In the genomic region with DNA sequence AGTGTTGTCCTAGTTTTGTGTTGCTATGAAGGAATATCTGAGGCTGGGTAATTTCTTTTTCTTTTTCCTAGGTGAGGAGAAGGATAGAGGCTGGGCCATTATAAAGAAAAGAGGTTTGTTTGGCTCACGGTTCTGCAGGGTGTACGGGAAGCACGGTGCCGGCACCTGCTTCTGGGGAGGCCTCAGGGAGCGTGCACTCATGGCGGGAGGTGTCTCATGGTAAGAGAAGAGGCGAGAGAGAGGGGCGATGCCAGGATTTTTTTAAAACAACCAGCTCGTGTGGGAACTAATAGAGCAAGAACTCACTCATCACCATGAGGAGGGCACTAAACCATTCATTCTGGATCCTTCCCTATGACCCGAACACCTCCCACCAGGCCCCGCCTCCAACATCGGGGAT, we compare ENCODE assay signal across 17 cellular contexts. TPM values are rescaled to one million over a fixed set of nuclear protein-coding genes. Genes with fewer than 3 reads are reported as not detected.
"Had no signal": no experiment of that assay in that cellular context is flagged by ENCODE, and none has a peak within 500 bp of the region (broad histone marks: within the 10 kb centered on the region; RNA-seq: fewer than 3 reads in every experiment).

No MANE protein-coding gene starts in this region.

- H3K9me3 ChIP-seq: ascending aorta, esophagus muscularis mucosa, ovary, transverse colon had no signal

- H3K36me3 Mint-ChIP-seq: activated naive CD8-positive, alpha-beta T cell; stimulated activated naive B cell treated with anti-CD40 and anti-IgM and Interleukin-4, amounts not matched to agents 10 μg/mL and 1 μg/mL and 100 μg/mL, for 72 hours had no signal

- H3K27ac ChIP-seq: ascending aorta, esophagus muscularis mucosa, ovary, transverse colon had no signal

- H3K9me3 Mint-ChIP-seq: activated CD4-positive, alpha-beta memory T cell treated with anti-CD3 and anti-CD28 coated beads, Interleukin-2, amount 10 ng/mL, durations not matched to agents 7 days and 5 days; activated T-helper 2 cell treated with anti-CD3 and anti-CD28 coated beads, Interferon-gamma antibody, Interleukin-2, Interleukin-4, amounts not matched to agents 10 μg/mL and 5 μg/mL and 100 μg/mL, durations not matched to agents 14 hours and 24 hours and 36 hours; neural crest cell; stimulated activated naive B cell treated with anti-CD40 and anti-IgM and Interleukin-4, amounts not matched to agents 10 μg/mL and 1 μg/mL and 100 μg/mL, for 72 hours had no signal

- ATAC-seq: stimulated activated naive B cell treated with anti-CD40 and anti-IgM and Interleukin-4, amounts not matched to agents 10 μg/mL and 1 μg/mL and 100 μg/mL, for 72 hours had no signal

- H3K27ac Mint-ChIP-seq: activated CD4-positive, alpha-beta memory T cell treated with anti-CD3 and anti-CD28 coated beads, Interleukin-2, amount 10 ng/mL, durations not matched to agents 7 days and 5 days; activated naive CD8-positive, alpha-beta T cell; activated T-helper 2 cell treated with anti-CD3 and anti-CD28 coated beads, Interferon-gamma antibody, Interleukin-2, Interleukin-4, amounts not matched to agents 10 μg/mL and 5 μg/mL and 100 μg/mL, durations not matched to agents 14 hours and 24 hours and 36 hours; stimulated activated naive B cell treated with anti-CD40 and anti-IgM and Interleukin-4, amounts not matched to agents 10 μg/mL and 1 μg/mL and 100 μg/mL, for 72 hours had no signal

- H3K36me3 ChIP-seq: ascending aorta, esophagus muscularis mucosa, ovary, transverse colon had no signal

- H3K4me3 ChIP-seq: ascending aorta, esophagus muscularis mucosa, ovary, transverse colon had no signal

- DNase-seq: activated CD4-positive, alpha-beta memory T cell treated with anti-CD3 and anti-CD28 coated beads, Interleukin-2, amount 10 ng/mL, durations not matched to agents 7 days and 5 days; activated CD4-positive, alpha-beta T cell treated with anti-CD3 and anti-CD28 coated beads for 1 hour; activated T-cell treated with anti-CD3 and anti-CD28 coated beads for 4 hours; mesendoderm; stimulated activated CD4-positive, alpha-beta T cell treated with anti-CD3 and anti-CD28 coated beads, Interleukin-1b, Interleukin-23, amount 100 ng/mL, for 48 hours; stimulated activated naive B cell treated with anti-CD40 and anti-IgM and Interleukin-4, amounts not matched to agents 10 μg/mL and 1 μg/mL and 100 μg/mL, for 72 hours; T-helper 9 cell; transverse colon had no signal

- H3K4me3 Mint-ChIP-seq: activated CD4-positive, alpha-beta memory T cell treated with anti-CD3 and anti-CD28 coated beads, Interleukin-2, amount 10 ng/mL, durations not matched to agents 7 days and 5 days; activated naive CD8-positive, alpha-beta T cell; neural crest cell; stimulated activated naive B cell treated with anti-CD40 and anti-IgM and Interleukin-4, amounts not matched to agents 10 μg/mL and 1 μg/mL and 100 μg/mL, for 72 hours had no signal

- H3K27me3 ChIP-seq: ovary had no signal

- H3K4me1 ChIP-seq: ascending aorta had no signal

RNA-seq across cellular contexts. Expression of a gene that starts 14.2 kb away (rescaled TPM):
- total RNA-seq: activated CD4-positive, alpha-beta memory T cell treated with anti-CD3 and anti-CD28 coated beads, Interleukin-2, amount 10 ng/mL, durations not matched to agents 7 days and 5 days; activated T-helper 2 cell treated with anti-CD3 and anti-CD28 coated beads, Interferon-gamma antibody, Interleukin-2, Interleukin-4, amounts not matched to agents 10 μg/mL and 5 μg/mL and 100 μg/mL, durations not matched to agents 14 hours and 24 hours and 36 hours; ascending aorta; esophagus muscularis mucosa; fibroblast of villous mesenchyme; neural crest cell; ovary; SK-MEL-5; subcutaneous adipose tissue; transverse colon had no signal

RNA-seq across cellular contexts. Expression of a gene that starts 37.4 kb away (rescaled TPM):
- total RNA-seq: ascending aorta, esophagus muscularis mucosa, fibroblast of villous mesenchyme, neural crest cell, subcutaneous adipose tissue, transverse colon had no signal

RNA-seq across cellular contexts. Expression of a gene that starts 42.7 kb away (rescaled TPM):
- total RNA-seq: activated CD4-positive, alpha-beta memory T cell treated with anti-CD3 and anti-CD28 coated beads, Interleukin-2, amount 10 ng/mL, durations not matched to agents 7 days and 5 days; activated T-helper 2 cell treated with anti-CD3 and anti-CD28 coated beads, Interferon-gamma antibody, Interleukin-2, Interleukin-4, amounts not matched to agents 10 μg/mL and 5 μg/mL and 100 μg/mL, durations not matched to agents 14 hours and 24 hours and 36 hours; ascending aorta; esophagus muscularis mucosa; fibroblast of villous mesenchyme; subcutaneous adipose tissue had no signal
